In genomic region chr1:9784508-9785133, GRCh38 we compare ENCODE assay signal across 8 cellular contexts. TPM values are rescaled to one million over a fixed set of nuclear protein-coding genes. Genes with fewer than 3 reads are reported as not detected.
DNase-seq lines count a peak whose midpoint lies in the region; ATAC-seq and TF ChIP-seq lines count a peak whose summit lies in the region.

No MANE protein-coding gene starts in this region.

- DNase-seq in CMK (ENCODE audit: low read depth), result peak; percentile 35
- peak; percentile 15 for DNase-seq in HS-5 (ENCODE audit: low read depth)
- peak in 2 of 3 donors; percentile 70 to 86 for DNase-seq in Peyer's patch
- DNase-seq in activated T-helper 1 cell treated with anti-CD3 and anti-CD28 coated beads, Interleukin-2, amount 50 U/mL, for 16 hours (ENCODE audit: low read depth in 1 of 2, low spot score in 1 of 2), result peak; percentile 17 to 38
- DNase-seq in glomerular endothelial cell (ENCODE audit: extremely low read depth, low read depth, low spot score), result peak; percentile 48
- DNase-seq in stimulated activated CD4-positive, alpha-beta T cell treated with anti-CD3 and anti-CD28 coated beads, Interleukin-1b, Interleukin-23, amount 100 ng/mL, for 1 hour (ENCODE audit: low read depth in 2 of 2), result peak; percentile 20 to 38
- no peak for DNase-seq in hippocampal formation (lab: John Stamatoyannopoulos, UW)

- no peak for ATAC-seq in GM19452 (IDR thresholded peaks at IDR 0.05; ENCODE audit: unreplicated experiment)

- H3K27ac ChIP-seq in Peyer's patch, result no peak overlapping the region

- peak; percentile 69 to 96 (median 90) for TF ChIP-seq CTCF in Peyer's patch (IDR thresholded peaks at IDR 0.05)

- H3K4me3 ChIP-seq in Peyer's patch, result no peak overlapping the region

- no peak for TF ChIP-seq POLR2A in Peyer's patch (IDR thresholded peaks at IDR 0.05)

- H3K4me1 ChIP-seq in Peyer's patch, result peaks cover 0 to 12% (median 0%) of the 10 kb centered on the region in 4 donors

- no peaks in the 10 kb centered on the region for H3K27me3 ChIP-seq in Peyer's patch

- no peaks in the 10 kb centered on the region for H3K36me3 ChIP-seq in Peyer's patch

- H3K9me3 ChIP-seq in Peyer's patch, result no peaks in the 10 kb centered on the region

RNA-seq across cellular contexts. Expression of gene CLSTN1, which starts 39.1 kb away (rescaled TPM):
- total RNA-seq in Peyer's patch (100 to 1,000 TPM in 2 of 4 donors, 10 to 100 TPM in 2; 47.9 to 107 (median 103) TPM), glomerular endothelial cell (120 and 149 TPM in 2 replicates)

Comparison
In these comparisons a context has a peak if more than half of its experiments do, and no peak if none do; other contexts are left out.
1. DNase-seq: peak in CMK (single experiment), HS-5 (single experiment), Peyer's patch (2 of 3), activated T-helper 1 cell treated with anti-CD3 and anti-CD28 coated beads, Interleukin-2, amount 50 U/mL, for 16 hours (2 of 2), glomerular endothelial cell (single experiment) and stimulated activated CD4-positive, alpha-beta T cell treated with anti-CD3 and anti-CD28 coated beads, Interleukin-1b, Interleukin-23, amount 100 ng/mL, for 1 hour (2 of 2); none in hippocampal formation (0 of 2).